In genomic region chr1:196535727-196536126, GRCh38 we compare ENCODE assay signal across 12 cellular contexts.
A peak's percentile ranks its signal among the peaks of the same experiment; 100 is the strongest.
DNase-seq lines count a peak whose midpoint lies in the region; ATAC-seq and TF ChIP-seq lines count a peak whose summit lies in the region.
"Had no signal": no experiment of that assay in that cellular context is flagged by ENCODE, and none has a peak within 500 bp of the region (broad histone marks: within the 10 kb centered on the region; RNA-seq: fewer than 3 reads in every experiment).

No MANE protein-coding gene starts in this region.

- ATAC-seq in DND-41 (ENCODE audit: insufficient read depth, low read depth) (peak; percentile 67), WTC11 (no peak; the same call in 1 of the 2 replicates), GM18873 (IDR thresholded peaks at IDR 0.05; ENCODE audit: low FRiP score, unreplicated experiment) (no peak)
- ATAC-seq: naive thymus-derived CD4-positive, alpha-beta T cell had no signal

- H3K27ac ChIP-seq in DND-41 (ENCODE audit: low read length) = no peak overlapping the region

- H3K9me3 Mint-ChIP-seq in WTC11 (peaks cover 53% of the 10 kb centered on the region), immature natural killer cell (peaks cover 3 to 25% (median 11%) of the 10 kb centered on the region in 6 donors)

- POLR2A ChIA-PET in WTC11 (lab: Charles Lee) = no interaction called here

- no peaks in the 10 kb centered on the region for H3K27me3 ChIP-seq in DND-41 (ENCODE audit: insufficient read depth, low read length, poor library complexity)

- DNase-seq in DND-41 (peak; percentile 68), HT1080 (ENCODE audit: low read depth) (peak; percentile 68), WTC11 (ENCODE audit: low spot score) (peak; percentile 24), D341Med (ENCODE audit: low spot score) (no peak), immature natural killer cell (no peak), NCI-H187 (lab: John Stamatoyannopoulos, UW) (no peak)
- DNase-seq: central memory CD4-positive, alpha-beta T cell; KG1; SHP77 had no signal

- H3K9me3 ChIP-seq in DND-41 (ENCODE audit: insufficient read depth, low read length, severe bottlenecking) (peaks cover 42% of the 10 kb centered on the region), iPS-18c (ENCODE audit: control insufficient read depth, insufficient read depth, low read length) (peaks cover 17% of the 10 kb centered on the region)

- H3K36me3 ChIP-seq in DND-41 (ENCODE audit: insufficient read depth, low read length) = no peaks in the 10 kb centered on the region

- H3K9ac ChIP-seq in DND-41 (ENCODE audit: low read depth, low read length) = no peak overlapping the region

- H3K27me3 Mint-ChIP-seq in WTC11 (ENCODE audit: low read depth) (no peaks in the 10 kb centered on the region; the same call in 1 of the 2 replicates), immature natural killer cell (ENCODE audit: low read depth in 3 of 3) (no peaks in the 10 kb centered on the region)
- H3K27me3 Mint-ChIP-seq: naive thymus-derived CD4-positive, alpha-beta T cell had no signal

- CTCF ChIA-PET in WTC11 (lab: Charles Lee) = no interaction called here

- H3K79me2 ChIP-seq in DND-41 (ENCODE audit: insufficient read depth, low read length) = no peaks in the 10 kb centered on the region

- H3K36me3 Mint-ChIP-seq in WTC11 (peaks cover 57% of the 10 kb centered on the region), immature natural killer cell (no peaks in the 10 kb centered on the region)

- H4K20me1 ChIP-seq in DND-41 (ENCODE audit: insufficient read depth, low read length) = no peaks in the 10 kb centered on the region

- H3K4me3 ChIP-seq in DND-41 (ENCODE audit: low read depth in 1 of 2, low read length in 2 of 2) (no peak overlapping the region), iPS-18c (ENCODE audit: insufficient read depth, low read depth, low read length) (peak overlapping the region; percentile 15; the same call in 1 of the 2 replicates)

- TF ChIP-seq CTCF in DND-41 (IDR thresholded peaks at IDR 0.05; ENCODE audit: borderline replicate concordance, extremely low read depth, low read length, poor library complexity, severe bottlenecking) = no peak
- no peak for TF ChIP-seq CTCF in WTC11 (IDR thresholded peaks at IDR 0.05)

- H3K27ac Mint-ChIP-seq in WTC11 (no peak overlapping the region), immature natural killer cell (no peak overlapping the region)
- H3K27ac Mint-ChIP-seq: naive thymus-derived CD4-positive, alpha-beta T cell had no signal

- no peak overlapping the region for H2AFZ ChIP-seq in DND-41 (ENCODE audit: low read depth, low read length)

- no peak overlapping the region for H3K4me2 ChIP-seq in DND-41 (ENCODE audit: insufficient read depth, low read length)

- H3K4me1 Mint-ChIP-seq in WTC11 = peaks cover 10% of the 10 kb centered on the region
- no peaks in the 10 kb centered on the region for H3K4me1 Mint-ChIP-seq in immature natural killer cell
- H3K4me1 Mint-ChIP-seq: naive thymus-derived CD4-positive, alpha-beta T cell had no signal

- no peaks in the 10 kb centered on the region for H3K4me1 ChIP-seq in DND-41 (ENCODE audit: insufficient read depth, low read length)

- H3K4me3 Mint-ChIP-seq in WTC11 (no peak overlapping the region), immature natural killer cell (no peak overlapping the region)
- H3K4me3 Mint-ChIP-seq: naive thymus-derived CD4-positive, alpha-beta T cell had no signal

TF ChIP-seq in WTC11, 78 proteins besides CTCF, POLR2A, EP300 and RAD21:
- TF ChIP-seq, protein P1, sequence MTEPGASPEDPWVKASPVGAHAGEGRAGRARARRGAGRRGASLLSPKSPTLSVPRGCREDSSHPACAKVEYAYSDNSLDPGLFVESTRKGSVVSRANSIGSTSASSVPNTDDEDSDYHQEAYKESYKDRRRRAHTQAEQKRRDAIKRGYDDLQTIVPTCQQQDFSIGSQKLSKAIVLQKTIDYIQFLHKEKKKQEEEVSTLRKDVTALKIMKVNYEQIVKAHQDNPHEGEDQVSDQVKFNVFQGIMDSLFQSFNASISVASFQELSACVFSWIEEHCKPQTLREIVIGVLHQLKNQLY (CRISPR knock-in tag; IDR thresholded peaks at IDR 0.05) = no peak
- TF ChIP-seq ZNF423 (CRISPR knock-in tag; IDR thresholded peaks at IDR 0.05) (no peak), JUN (CRISPR knock-in tag; IDR thresholded peaks at IDR 0.05) (no peak), TEAD4 (CRISPR knock-in tag; IDR thresholded peaks at IDR 0.05) (no peak), CBFB (CRISPR knock-in tag; IDR thresholded peaks at IDR 0.05; ENCODE audit: low read depth) (no peak), TP53 (CRISPR knock-in tag; IDR thresholded peaks at IDR 0.05) (no peak)
- TF ChIP-seq, protein P2, sequence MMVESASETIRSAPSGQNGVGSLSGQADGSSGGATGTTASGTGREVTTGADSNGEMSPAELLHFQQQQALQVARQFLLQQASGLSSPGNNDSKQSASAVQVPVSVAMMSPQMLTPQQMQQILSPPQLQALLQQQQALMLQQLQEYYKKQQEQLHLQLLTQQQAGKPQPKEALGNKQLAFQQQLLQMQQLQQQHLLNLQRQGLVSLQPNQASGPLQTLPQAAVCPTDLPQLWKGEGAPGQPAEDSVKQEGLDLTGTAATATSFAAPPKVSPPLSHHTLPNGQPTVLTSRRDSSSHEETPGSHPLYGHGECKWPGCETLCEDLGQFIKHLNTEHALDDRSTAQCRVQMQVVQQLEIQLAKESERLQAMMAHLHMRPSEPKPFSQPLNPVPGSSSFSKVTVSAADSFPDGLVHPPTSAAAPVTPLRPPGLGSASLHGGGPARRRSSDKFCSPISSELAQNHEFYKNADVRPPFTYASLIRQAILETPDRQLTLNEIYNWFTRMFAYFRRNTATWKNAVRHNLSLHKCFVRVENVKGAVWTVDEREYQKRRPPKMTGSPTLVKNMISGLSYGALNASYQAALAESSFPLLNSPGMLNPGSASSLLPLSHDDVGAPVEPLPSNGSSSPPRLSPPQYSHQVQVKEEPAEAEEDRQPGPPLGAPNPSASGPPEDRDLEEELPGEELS (CRISPR knock-in tag; IDR thresholded peaks at IDR 0.05) = no peak

Comparison
In these comparisons a context has a peak if more than half of its experiments do, and no peak if none do; other contexts are left out.
1. DNase-seq: peak in DND-41 (single experiment), HT1080 (single experiment) and WTC11 (single experiment); none in D341Med (single experiment), immature natural killer cell (0 of 3) and NCI-H187 (0 of 2).